In genomic region chr1:180153032-180153431, GRCh38 we compare ENCODE assay signal across 16 cellular contexts. TPM values are rescaled to one million over a fixed set of nuclear protein-coding genes. Genes with fewer than 3 reads are reported as not detected.
DNase-seq lines count a peak whose midpoint lies in the region; ATAC-seq, FAIRE-seq and TF ChIP-seq lines count a peak whose summit lies in the region.
"Had no signal": no experiment of that assay in that cellular context is flagged by ENCODE, and none has a peak within 500 bp of the region (broad histone marks: within the 10 kb centered on the region; RNA-seq: fewer than 3 reads in every experiment).

No MANE protein-coding gene starts in this region.

- peak overlapping the region; percentile 96 for H3K9ac ChIP-seq in Loucy (ENCODE audit: low read depth, low read length, poor library complexity, severe bottlenecking)

- H3K9me2 ChIP-seq in Loucy (replicated peaks; ENCODE audit: low read depth, low read length): no peaks in the 10 kb centered on the region

- H3K27me3 Mint-ChIP-seq in activated naive CD8-positive, alpha-beta T cell: no peaks in the 10 kb centered on the region
- H3K27me3 Mint-ChIP-seq in activated naive CD8-positive, alpha-beta T cell treated with anti-CD3 and anti-CD28 coated beads for 36 hours: no peaks in the 10 kb centered on the region
- peaks cover 12% of the 10 kb centered on the region for H3K27me3 Mint-ChIP-seq in endothelial cell (ENCODE audit: unreplicated experiment)

- no peak overlapping the region for H2AFZ ChIP-seq in Loucy (ENCODE audit: low read length)

- no peak for ATAC-seq in stimulated activated effector memory CD8-positive, alpha-beta T cell treated with anti-CD3 and anti-CD28 coated beads, Interleukin-12 subunit alpha, Interleukin-12 subunit beta, amount 100 ng/mL, for 72 hours
- ATAC-seq in right cardiac atrium: no peak

- no peak overlapping the region for H3K27ac ChIP-seq in right cardiac atrium (ENCODE audit: low read length)

- peaks cover 39% of the 10 kb centered on the region for H3K79me2 ChIP-seq in Loucy (ENCODE audit: insufficient read depth, low read length)

- no peaks in the 10 kb centered on the region for H3K36me3 Mint-ChIP-seq in activated naive CD8-positive, alpha-beta T cell
- no peaks in the 10 kb centered on the region for H3K36me3 Mint-ChIP-seq in activated naive CD8-positive, alpha-beta T cell treated with anti-CD3 and anti-CD28 coated beads for 36 hours
- H3K36me3 Mint-ChIP-seq in endothelial cell (ENCODE audit: low read depth, unreplicated experiment): peaks cover 8% of the 10 kb centered on the region
- H3K36me3 Mint-ChIP-seq in stimulated activated effector memory CD8-positive, alpha-beta T cell treated with anti-CD3 and anti-CD28 coated beads, Interleukin-12 subunit alpha, Interleukin-12 subunit beta, amount 100 ng/mL, for 72 hours: peaks cover 15% of the 10 kb centered on the region

- TF ChIP-seq POLR2A in GM12891 (IDR thresholded peaks at IDR 0.05; ENCODE audit: low read depth, low read length): no peak

- 92% methylated on average over 5 of the region's 5 CpGs for WGBS in right cardiac atrium

- intact Hi-C loops in right cardiac atrium (cut with DNase I): no loop called here

- FAIRE-seq in GM12891 (lab: Jason Lieb, UNC): no peak
- FAIRE-seq: kidney had no signal

- peak overlapping the region; percentile 91 for H3K4me3 Mint-ChIP-seq in activated naive CD8-positive, alpha-beta T cell
- no peak overlapping the region for H3K4me3 Mint-ChIP-seq in activated naive CD8-positive, alpha-beta T cell treated with anti-CD3 and anti-CD28 coated beads for 36 hours
- H3K4me3 Mint-ChIP-seq in endothelial cell (ENCODE audit: unreplicated experiment): no peak overlapping the region
- peak overlapping the region; percentile 96 for H3K4me3 Mint-ChIP-seq in stimulated activated effector memory CD8-positive, alpha-beta T cell treated with anti-CD3 and anti-CD28 coated beads, Interleukin-12 subunit alpha, Interleukin-12 subunit beta, amount 100 ng/mL, for 72 hours

- H3K4me2 ChIP-seq in Loucy (ENCODE audit: low read depth, low read length, poor library complexity, severe bottlenecking): peak overlapping the region; percentile 99

- H3F3A ChIP-seq in Loucy (ENCODE audit: low read depth): no peaks in the 10 kb centered on the region

- H4K20me1 ChIP-seq in Loucy (ENCODE audit: insufficient read depth, low read length, poor library complexity, severe bottlenecking): peaks cover 27% of the 10 kb centered on the region

- H3K36me3 ChIP-seq in Loucy (ENCODE audit: insufficient read depth, low read length): no peaks in the 10 kb centered on the region

- no peak overlapping the region for H3K27ac Mint-ChIP-seq in activated naive CD8-positive, alpha-beta T cell
- H3K27ac Mint-ChIP-seq in activated naive CD8-positive, alpha-beta T cell treated with anti-CD3 and anti-CD28 coated beads for 36 hours: no peak overlapping the region
- H3K27ac Mint-ChIP-seq in endothelial cell (ENCODE audit: unreplicated experiment): peak overlapping the region; percentile 0
- H3K27ac Mint-ChIP-seq in stimulated activated effector memory CD8-positive, alpha-beta T cell treated with anti-CD3 and anti-CD28 coated beads, Interleukin-12 subunit alpha, Interleukin-12 subunit beta, amount 100 ng/mL, for 72 hours: no peak overlapping the region

- H3K4me1 Mint-ChIP-seq in activated naive CD8-positive, alpha-beta T cell (ENCODE audit: low read depth): peaks cover 29% of the 10 kb centered on the region
- peaks cover 27% of the 10 kb centered on the region for H3K4me1 Mint-ChIP-seq in activated naive CD8-positive, alpha-beta T cell treated with anti-CD3 and anti-CD28 coated beads for 36 hours
- H3K4me1 Mint-ChIP-seq in endothelial cell (ENCODE audit: unreplicated experiment): peaks cover 21% of the 10 kb centered on the region
- peaks cover 41% of the 10 kb centered on the region for H3K4me1 Mint-ChIP-seq in stimulated activated effector memory CD8-positive, alpha-beta T cell treated with anti-CD3 and anti-CD28 coated beads, Interleukin-12 subunit alpha, Interleukin-12 subunit beta, amount 100 ng/mL, for 72 hours

- TF ChIP-seq CTCF in Loucy (conservative IDR thresholded peaks at IDR 0.05; ENCODE audit: low read length) (no peak), endothelial cell (IDR thresholded peaks at IDR 0.05; ENCODE audit: unreplicated experiment) (no peak)

- no peaks in the 10 kb centered on the region for H3K9me3 Mint-ChIP-seq in activated naive CD8-positive, alpha-beta T cell (ENCODE audit: low read depth)
- no peaks in the 10 kb centered on the region for H3K9me3 Mint-ChIP-seq in activated naive CD8-positive, alpha-beta T cell treated with anti-CD3 and anti-CD28 coated beads for 36 hours
- no peaks in the 10 kb centered on the region for H3K9me3 Mint-ChIP-seq in endothelial cell (ENCODE audit: unreplicated experiment)
- H3K9me3 Mint-ChIP-seq in stimulated activated effector memory CD8-positive, alpha-beta T cell treated with anti-CD3 and anti-CD28 coated beads, Interleukin-12 subunit alpha, Interleukin-12 subunit beta, amount 100 ng/mL, for 72 hours: no peaks in the 10 kb centered on the region
- H3K9me3 Mint-ChIP-seq: T-helper 2 cell treated with Interferon-gamma antibody and Interleukin-4, amounts not matched to agents 5 μg/mL and 100 μg/mL, for 36 hours had no signal

- H3K4me3 ChIP-seq in Loucy (ENCODE audit: low read length, poor library complexity, severe bottlenecking): no peak overlapping the region
- no peak overlapping the region for H3K4me3 ChIP-seq in right cardiac atrium (ENCODE audit: low read length)

- DNase-seq in activated naive CD8-positive, alpha-beta T cell treated with anti-CD3 and anti-CD28 coated beads for 36 hours: no peak
- DNase-seq in endothelial cell (ENCODE audit: low spot score): no peak
- DNase-seq in stimulated activated effector memory CD8-positive, alpha-beta T cell treated with anti-CD3 and anti-CD28 coated beads, Interleukin-12 subunit alpha, Interleukin-12 subunit beta, amount 100 ng/mL, for 72 hours (ENCODE audit: low spot score in 2 of 2): no peak
- no peak for DNase-seq in GM12891 (ENCODE audit: insufficient read length, low spot score)
- DNase-seq in NCI-H1092 (lab: John Stamatoyannopoulos, UW): no peak
- no peak for DNase-seq in right cardiac atrium
- DNase-seq: effector memory CD4-positive, alpha-beta T cell; kidney; mesendoderm; NCI-H2029 treated with DMSO at 0.1 percent for 48 hours; NCI-H524 treated with DMSO at 0.1 percent for 48 hours; occipital lobe; stimulated activated CD4-positive, alpha-beta T cell treated with anti-CD3 and anti-CD28 coated beads, Interleukin-1b, Interleukin-23, amount 100 ng/mL, for 48 hours had no signal

- H3K9me3 ChIP-seq in Loucy (ENCODE audit: insufficient read depth, low read depth, low read length) (no peaks in the 10 kb centered on the region), right cardiac atrium (ENCODE audit: control insufficient read depth, low read length) (no peaks in the 10 kb centered on the region)

- peaks cover 55% of the 10 kb centered on the region for H3K4me1 ChIP-seq in Loucy (ENCODE audit: insufficient read depth, low read length, poor library complexity, severe bottlenecking)
- H3K4me1 ChIP-seq in right cardiac atrium (ENCODE audit: control insufficient read depth, insufficient read depth, low read length): peaks cover 13% of the 10 kb centered on the region

- H3K27me3 ChIP-seq in Loucy (ENCODE audit: insufficient read depth, low read length, poor library complexity, severe bottlenecking): no peaks in the 10 kb centered on the region
- no peaks in the 10 kb centered on the region for H3K27me3 ChIP-seq in right cardiac atrium (ENCODE audit: control insufficient read depth, insufficient read depth)

TF ChIP-seq in GM12891, 5 proteins besides CTCF, POLR2A, EP300 and RAD21:
- no peak for TF ChIP-seq POLR2AphosphoS5 (IDR thresholded peaks at IDR 0.05; ENCODE audit: low read depth, low read length)
- TF ChIP-seq TAF1 (IDR thresholded peaks at IDR 0.05; ENCODE audit: low read depth, low read length): no peak
- TF ChIP-seq PAX5 (IDR thresholded peaks at IDR 0.05; ENCODE audit: insufficient read depth, low read length, severe bottlenecking): no peak
- TF ChIP-seq SPI1 (IDR thresholded peaks at IDR 0.05; ENCODE audit: low read depth, low read length): no peak

RNA-seq across cellular contexts. Expression of gene QSOX1, which starts 1.6 kb away (rescaled TPM):
- 10 to 100 TPM; 35.1 to 36.5 TPM for total RNA-seq in activated naive CD8-positive, alpha-beta T cell treated with anti-CD3 and anti-CD28 coated beads for 36 hours
- total RNA-seq in endothelial cell (ENCODE audit: unreplicated experiment): 199 TPM
- 26.0 TPM for polyA plus RNA-seq in GM12891 (2012; ENCODE audit: low read depth, missing spikeins)
- total RNA-seq in right cardiac atrium: 100 to 1,000 TPM; 349 to 399 (median 370) TPM
- 218 TPM for polyA plus RNA-seq in right cardiac atrium

Comparison
In these comparisons a context has a peak if more than half of its experiments do, and no peak if none do; other contexts are left out.
1. H3K4me3 Mint-ChIP-seq: peak in activated naive CD8-positive, alpha-beta T cell (single experiment) and stimulated activated effector memory CD8-positive, alpha-beta T cell treated with anti-CD3 and anti-CD28 coated beads, Interleukin-12 subunit alpha, Interleukin-12 subunit beta, amount 100 ng/mL, for 72 hours (single experiment); none in activated naive CD8-positive, alpha-beta T cell treated with anti-CD3 and anti-CD28 coated beads for 36 hours (single experiment) and endothelial cell (single experiment).